12 cellular contexts compared by ENCODE assay signal in genomic region chr15:90058308-90058707, GRCh38. TPM values are rescaled to one million over a fixed set of nuclear protein-coding genes. Genes with fewer than 3 reads are reported as not detected.
A peak's percentile ranks its signal among the peaks of the same experiment; 100 is the strongest.
DNase-seq lines count a peak whose midpoint lies in the region; ATAC-seq and TF ChIP-seq lines count a peak whose summit lies in the region.
"Had no signal": no experiment of that assay in that cellular context is flagged by ENCODE, and none has a peak within 500 bp of the region (broad histone marks: within the 10 kb centered on the region; RNA-seq: fewer than 3 reads in every experiment).

No MANE protein-coding gene starts in this region.

- H3F3A ChIP-seq in DOHH2 (ENCODE audit: control insufficient read depth, insufficient read depth) (peaks cover 11% of the 10 kb centered on the region), GM23338 (replicated peaks; ENCODE audit: low read depth) (peaks cover 5% of the 10 kb centered on the region; the same call in 1 of the 2 replicates), GM23248 (ENCODE audit: insufficient read depth) (no peaks in the 10 kb centered on the region)

- no peak for ATAC-seq in GM23338
- ATAC-seq: SK-N-SH treated with all-trans-retinoic acid at 6 μM for 48 hours had no signal

- H3K9me2 ChIP-seq in DOHH2 (replicated peaks; ENCODE audit: control insufficient read depth, low read length): no peaks in the 10 kb centered on the region
- no peaks in the 10 kb centered on the region for H3K9me2 ChIP-seq in GM23338 (ENCODE audit: insufficient read depth)
- H3K9me2 ChIP-seq in GM23248 (ENCODE audit: insufficient read depth): no peaks in the 10 kb centered on the region

- peak; percentile 31 for DNase-seq in GM20000 (ENCODE audit: low spot score)
- no peak for DNase-seq in epithelial cell of prostate (ENCODE audit: low read depth, low spot score)
- no peak for DNase-seq in NCI-H2107 (lab: John Stamatoyannopoulos, UW)
- DNase-seq in GM23338 (ENCODE audit: low spot score): no peak
- no peak for DNase-seq in NCI-H1417 (lab: John Stamatoyannopoulos, UW)
- no peak for DNase-seq in GM23248
- DNase-seq: activated naive CD4-positive, alpha-beta T cell treated with anti-CD3 and anti-CD28 coated beads, Interleukin-2, amount 50 U/mL, for 16 hours; small intestine had no signal

- no peak overlapping the region for H3K27ac Mint-ChIP-seq in GM23338

- peaks cover 57% of the 10 kb centered on the region for H3K4me1 Mint-ChIP-seq in GM23338

- H3K9me3 Mint-ChIP-seq in GM23338: no peaks in the 10 kb centered on the region

- H3K36me3 Mint-ChIP-seq in GM23338 (ENCODE audit: low read depth): no peaks in the 10 kb centered on the region; the same call in 1 of the 3 replicates

- WGBS in GM23248 (ENCODE audit: low coverage in 1 of 2, low lambda C conversion rate in 2 of 2, missing lambda C conversion rate in 2 of 2), 2 experiments: 98 to 100% methylated on average over 4 of the region's 4 CpGs

- TF ChIP-seq CTCF in DOHH2 (IDR thresholded peaks at IDR 0.05; ENCODE audit: low read depth, low read length, poor library complexity, severe bottlenecking): no peak
- TF ChIP-seq CTCF in GM20000 (IDR thresholded peaks at IDR 0.05; ENCODE audit: extremely low read depth, missing control alignments): no peak
- TF ChIP-seq CTCF in GM23338 (conservative IDR thresholded peaks at IDR 0.05; ENCODE audit: low read depth in 2 of 2): no peak

- no peak overlapping the region for H3K4me3 Mint-ChIP-seq in GM23338

- H3K4me3 ChIP-seq in DOHH2 (ENCODE audit: low read length) (peak overlapping the region; percentile 36; the same call in 1 of the 2 replicates), GM23338 (no peak overlapping the region), GM23248 (no peak overlapping the region)
- H3K4me3 ChIP-seq: suprapubic skin had no signal

- H2AFZ ChIP-seq in GM23338: no peak overlapping the region
- H2AFZ ChIP-seq in GM23248: no peak overlapping the region

- H3K9ac ChIP-seq in GM23248: no peak overlapping the region

- peaks cover 5% of the 10 kb centered on the region for H3K36me3 ChIP-seq in DOHH2 (ENCODE audit: control insufficient read depth, low read length)
- no peaks in the 10 kb centered on the region for H3K36me3 ChIP-seq in KOPT-K1 (ENCODE audit: insufficient read depth, low read length)
- H3K36me3 ChIP-seq in GM23338 (ENCODE audit: insufficient read depth): no peaks in the 10 kb centered on the region
- H3K36me3 ChIP-seq in GM23248 (ENCODE audit: low read depth): no peaks in the 10 kb centered on the region
- H3K36me3 ChIP-seq: suprapubic skin had no signal

- no peaks in the 10 kb centered on the region for H3K9me3 ChIP-seq in DOHH2 (ENCODE audit: control insufficient read depth, insufficient read depth, low read length)
- H3K9me3 ChIP-seq in KOPT-K1 (ENCODE audit: insufficient read depth, low read length, poor library complexity, severe bottlenecking): no peaks in the 10 kb centered on the region
- no peaks in the 10 kb centered on the region for H3K9me3 ChIP-seq in GM23248 (ENCODE audit: low read depth)
- H3K9me3 ChIP-seq: suprapubic skin had no signal

- no peaks in the 10 kb centered on the region for H4K20me1 ChIP-seq in DOHH2 (ENCODE audit: control insufficient read depth, insufficient read depth, low read depth, low read length)
- H4K20me1 ChIP-seq in GM23338 (replicated peaks; ENCODE audit: insufficient read depth): no peaks in the 10 kb centered on the region; the same call in 1 of the 2 replicates
- H4K20me1 ChIP-seq in GM23248 (ENCODE audit: insufficient read depth): no peaks in the 10 kb centered on the region

- H3K27ac ChIP-seq in DOHH2 (ENCODE audit: low read depth, low read length) (peak overlapping the region; percentile 91), KOPT-K1 (ENCODE audit: low read depth, low read length, poor library complexity, severe bottlenecking) (peak overlapping the region; percentile 90), epithelial cell of prostate (peak overlapping the region; percentile 81), GM23338 (ENCODE audit: low read depth) (no peak overlapping the region), GM23248 (no peak overlapping the region)

- no peaks in the 10 kb centered on the region for H3K27me3 ChIP-seq in DOHH2 (ENCODE audit: control insufficient read depth, low read length)
- H3K27me3 ChIP-seq in GM23338 (ENCODE audit: insufficient read depth): no peaks in the 10 kb centered on the region
- H3K27me3 ChIP-seq in GM23248 (replicated peaks; ENCODE audit: insufficient read depth): no peaks in the 10 kb centered on the region
- H3K27me3 ChIP-seq: suprapubic skin had no signal

- H3K4me2 ChIP-seq in DOHH2 (ENCODE audit: low read length) (peak overlapping the region; percentile 56), GM23338 (no peak overlapping the region), GM23248 (ENCODE audit: unreplicated experiment) (no peak overlapping the region)

- in situ Hi-C loops in GM23248 (cut with MboI): loop anchor here (25.0 kb wide), 1 partner anchor 296 kb away; the partner anchor contains the start of gene MESP1

- H3K79me2 ChIP-seq in DOHH2 (ENCODE audit: control insufficient read depth, low read length): peaks cover 62% of the 10 kb centered on the region
- H3K79me2 ChIP-seq in GM23338 (replicated peaks; ENCODE audit: insufficient read depth): no peaks in the 10 kb centered on the region
- peaks cover 28% of the 10 kb centered on the region for H3K79me2 ChIP-seq in GM23248 (ENCODE audit: insufficient read depth)

- peaks cover 23% of the 10 kb centered on the region for H3K27me3 Mint-ChIP-seq in GM23338 (ENCODE audit: insufficient read depth, low read depth, poor library complexity)

- H3K4me1 ChIP-seq in DOHH2 (ENCODE audit: control insufficient read depth, low read length) (peaks cover 61% of the 10 kb centered on the region), GM23338 (ENCODE audit: insufficient read depth) (peaks cover 32% of the 10 kb centered on the region), GM23248 (ENCODE audit: insufficient read depth) (no peaks in the 10 kb centered on the region)

TF ChIP-seq in GM23338, 12 proteins besides CTCF, POLR2A, EP300 and RAD21 (continues in another document):
- TF ChIP-seq CREB1 (CRISPR knock-in tag; IDR thresholded peaks at IDR 0.05; ENCODE audit: low read depth): no peak
- TF ChIP-seq EZH2phosphoT487 (IDR thresholded peaks at IDR 0.05; ENCODE audit: unreplicated experiment): no peak
- no peak for TF ChIP-seq ZNF331 (CRISPR knock-in tag; IDR thresholded peaks at IDR 0.05; ENCODE audit: low read depth)
- no peak for TF ChIP-seq NANOG (IDR thresholded peaks at IDR 0.05; ENCODE audit: borderline replicate concordance)
- no peak for TF ChIP-seq POLR2AphosphoS5 (IDR thresholded peaks at IDR 0.05; ENCODE audit: low read depth)
- TF ChIP-seq JUNB (IDR thresholded peaks at IDR 0.05; ENCODE audit: unreplicated experiment): no peak
- no peak for TF ChIP-seq STAT1 (IDR thresholded peaks at IDR 0.05; ENCODE audit: unreplicated experiment)
- TF ChIP-seq EZH2 (IDR thresholded peaks at IDR 0.05; ENCODE audit: low read depth, unreplicated experiment): no peak

RNA-seq across cellular contexts. Expression of gene IDH2, which starts 44.0 kb away (rescaled TPM):
- total RNA-seq in GM23338 (2014; rRNA removed; shearing (Covaris generic)): 63.6 and 64.0 TPM in 2 replicates
- polyA plus RNA-seq in GM23338 (2016; fragmentation: Nextera tagmentation; extraction: Ambion mirVana): 54.9 and 58.1 TPM in 2 replicates
- 58.3 and 67.7 TPM in 2 replicates for total RNA-seq in GM23248 (2014; rRNA removed; shearing (Covaris generic))
- 104 and 109 TPM in 2 replicates for polyA plus RNA-seq in GM23248 (2016; fragmentation: Nextera tagmentation; extraction: Ambion mirVana)

RNA-seq across cellular contexts. Expression of gene ZNF710, which starts 57.2 kb away (rescaled TPM):
- 16.7 and 18.2 TPM in 2 replicates for total RNA-seq in GM23338 (2014; rRNA removed; shearing (Covaris generic))
- polyA plus RNA-seq in GM23338 (2016; fragmentation: Nextera tagmentation; extraction: Ambion mirVana) (15.9 and 16.0 TPM in 2 replicates), GM23248 (2016; fragmentation: Nextera tagmentation; extraction: Ambion mirVana) (2.8 and 2.9 TPM in 2 replicates)
- 12.0 and 18.2 TPM in 2 replicates for total RNA-seq in GM23248 (2014; rRNA removed; shearing (Covaris generic))

Comparison
In these comparisons a context has a peak if more than half of its experiments do, and no peak if none do; other contexts are left out.
1. H3K27ac ChIP-seq: peak in DOHH2 (single experiment), KOPT-K1 (single experiment) and epithelial cell of prostate (single experiment); none in GM23338 (single experiment) and GM23248 (single experiment).